36 cellular contexts compared by ENCODE assay signal in genomic region chr3:81674690-81675089, GRCh38.
"Had no signal": no experiment of that assay in that cellular context is flagged by ENCODE, and none has a peak within 500 bp of the region (broad histone marks: within the 10 kb centered on the region; RNA-seq: fewer than 3 reads in every experiment).

No MANE protein-coding gene starts in this region.

- H3K9me3 ChIP-seq: ascending aorta had no signal

- DNase-seq: activated CD4-positive, alpha-beta memory T cell treated with anti-CD3 and anti-CD28 coated beads, Interleukin-2, amount 10 ng/mL, durations not matched to agents 7 days and 5 days; activated CD4-positive, alpha-beta T cell treated with anti-CD3 and anti-CD28 coated beads for 1 hour; activated CD4-positive, alpha-beta T cell treated with anti-CD3 and anti-CD28 coated beads for 36 hours; activated CD4-positive, alpha-beta T cell treated with anti-CD3 and anti-CD28 coated beads for 48 hours; activated CD4-positive, alpha-beta T cell treated with anti-CD3 and anti-CD28 coated beads, Interleukin-2, amount 10 ng/mL, durations not matched to agents 7 days and 5 days; activated CD4-positive, alpha-beta T cell treated with anti-CD3 and anti-CD28 coated beads, Interleukin-2, amount 50 U/mL, for 48 hours; activated CD4-positive, CD25-positive, alpha-beta regulatory T cell; activated CD8-positive, alpha-beta memory T cell treated with anti-CD3 and anti-CD28 coated beads for 24 hours; activated CD8-positive, alpha-beta memory T cell treated with anti-CD3 and anti-CD28 coated beads, Interleukin-2, amount 10 ng/mL, durations not matched to agents 7 days and 5 days; activated CD8-positive, alpha-beta T cell treated with anti-CD3 and anti-CD28 coated beads, Interleukin-2, amount 10 ng/mL, durations not matched to agents 7 days and 5 days; activated effector memory CD4-positive, alpha-beta T cell treated with anti-CD3 and anti-CD28 coated beads, Interleukin-2, amount 50 U/mL, for 16 hours; activated gamma-delta T cell treated with Interleukin-2 at 50 U/mL for 16 hours; activated naive CD4-positive, alpha-beta T cell; activated naive CD4-positive, alpha-beta T cell treated with anti-CD3 and anti-CD28 coated beads for 36 hours; activated naive CD4-positive, alpha-beta T cell treated with anti-CD3 and anti-CD28 coated beads, Interleukin-2, amount 50 U/mL, for 16 hours; activated naive CD8-positive, alpha-beta T cell treated with anti-CD3 and anti-CD28 coated beads for 36 hours; activated T-cell treated with anti-CD3 and anti-CD28 coated beads for 4 hours; activated T-cell treated with anti-CD3 and anti-CD28 coated beads, Interleukin-2, amount 50 U/mL, for 1 hour; activated T-cell treated with anti-CD3 and anti-CD28 coated beads, Interleukin-2, amount 50 U/mL, for 4 hours; activated T-cell treated with anti-CD3 and anti-CD28 coated beads, Interleukin-2, amount 50 U/mL, for 72 hours; adrenal gland; amniotic stem cell; caudate nucleus; cerebellar nuclear complex; T-helper 1 cell; T-helper 2 cell; T-helper 9 cell; WERI-Rb-1 had no signal

- H3K27ac ChIP-seq: adrenal gland, ascending aorta, cardiac muscle cell, WERI-Rb-1 had no signal

- ATAC-seq: activated CD4-positive, alpha-beta T cell treated with anti-CD3 and anti-CD28 coated beads for 36 hours; activated CD4-positive, CD25-positive, alpha-beta regulatory T cell treated with anti-CD3 and anti-CD28 coated beads, Interleukin-2, amount 50 U/mL, for 24 hours; activated CD8-positive, alpha-beta memory T cell treated with anti-CD3 and anti-CD28 coated beads, Interleukin-2, amount 10 ng/mL, durations not matched to agents 7 days and 5 days; activated CD8-positive, alpha-beta T cell treated with anti-CD3 and anti-CD28 coated beads, Interleukin-2, amount 10 ng/mL, durations not matched to agents 7 days and 5 days; activated naive CD4-positive, alpha-beta T cell treated with anti-CD3 and anti-CD28 coated beads, Interleukin-2, amount 50 U/mL, for 72 hours; activated T-cell treated with anti-CD3 and anti-CD28 coated beads, Interleukin-2, amount 50 U/mL, for 4 hours; activated T-cell treated with anti-CD3 and anti-CD28 coated beads, Interleukin-2, amount 50 U/mL, for 72 hours; activated T-helper 17 cell treated with anti-CD3 and anti-CD28 coated beads, Interleukin-2, amount 50 U/mL, for 72 hours; WTC11 had no signal

- H3K36me3 ChIP-seq: adrenal gland, ascending aorta, cardiac muscle cell, WERI-Rb-1 had no signal

- FAIRE-seq: bronchial epithelial cell, TTC549 had no signal

- H3K27me3 ChIP-seq: adrenal gland, ascending aorta, cardiac muscle cell had no signal

- H3K4me3 ChIP-seq: adrenal gland, ascending aorta, cardiac muscle cell had no signal

- H3K4me1 ChIP-seq: adrenal gland, ascending aorta had no signal
